ENCODE assay signal across 8 cellular contexts in the genomic region with DNA sequence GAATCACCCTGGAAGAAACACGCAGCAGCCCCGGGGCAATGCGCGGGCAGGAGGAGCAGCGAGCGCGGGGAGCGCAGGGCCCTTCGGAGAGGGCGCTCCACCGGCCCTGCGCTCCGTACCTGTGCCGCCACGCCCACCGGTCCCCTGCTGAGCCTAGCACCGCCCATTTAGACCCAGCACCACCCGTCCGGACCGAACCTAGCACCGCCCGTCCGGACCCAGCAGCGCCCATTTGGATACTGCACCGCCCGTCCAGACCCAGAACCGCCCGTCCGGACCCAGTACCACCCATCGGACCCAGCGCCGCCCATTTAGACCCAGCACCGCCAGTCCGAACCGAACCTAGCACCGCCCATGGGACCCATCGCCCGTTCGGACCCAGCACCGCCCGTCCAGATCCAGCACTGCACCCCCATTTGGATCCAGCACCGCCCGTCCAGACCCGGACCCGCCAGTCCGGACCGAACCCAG. TPM values are rescaled to one million over a fixed set of nuclear protein-coding genes. Genes with fewer than 3 reads are reported as not detected.
DNase-seq lines count a peak whose midpoint lies in the region; ATAC-seq and TF ChIP-seq lines count a peak whose summit lies in the region.

No MANE protein-coding gene starts in this region.

- no peaks in the 10 kb centered on the region for H3K36me3 Mint-ChIP-seq in CD4-positive, CD25-positive, alpha-beta regulatory T cell
- H3K36me3 Mint-ChIP-seq in stimulated activated naive B cell treated with anti-CD40 and anti-IgM and Interleukin-4, amounts not matched to agents 10 μg/mL and 1 μg/mL and 100 μg/mL, for 72 hours: peaks cover 0 to 4% of the 10 kb centered on the region in 2 donors

- peaks cover 17% of the 10 kb centered on the region for H3K4me1 ChIP-seq in CD4-positive, CD25-positive, alpha-beta regulatory T cell (ENCODE audit: control insufficient read depth, insufficient read depth, low read length, poor library complexity, severe bottlenecking)
- peaks cover 0 to 38% of the 10 kb centered on the region in 2 donors for H3K4me1 ChIP-seq in left lung

- H3K27me3 Mint-ChIP-seq in CD4-positive, CD25-positive, alpha-beta regulatory T cell: peaks cover 57% of the 10 kb centered on the region
- H3K27me3 Mint-ChIP-seq in stimulated activated naive B cell treated with anti-CD40 and anti-IgM and Interleukin-4, amounts not matched to agents 10 μg/mL and 1 μg/mL and 100 μg/mL, for 72 hours: peaks cover 46 to 60% of the 10 kb centered on the region in 2 donors

- no peak overlapping the region for H3K27ac ChIP-seq in CD4-positive, CD25-positive, alpha-beta regulatory T cell (ENCODE audit: insufficient read depth, low read length, poor library complexity, severe bottlenecking)
- H3K27ac ChIP-seq in cingulate gyrus (ENCODE audit: low read depth, low read length) (peak overlapping the region; percentile 10), left lung (peak overlapping the region in 1 of 2 donors; percentile 41)

- no peaks in the 10 kb centered on the region for H3K36me3 ChIP-seq in CD4-positive, CD25-positive, alpha-beta regulatory T cell (ENCODE audit: control insufficient read depth, insufficient read depth, low read length)
- no peaks in the 10 kb centered on the region for H3K36me3 ChIP-seq in H7 (replicated peaks; ENCODE audit: control insufficient read depth, insufficient read depth, low read length)
- H3K36me3 ChIP-seq in left lung: no peaks in the 10 kb centered on the region

- intact Hi-C loops in left lung (cut with DNase I): no loop called here

- peak in 2 of 3 donors; percentile 10 to 42 for DNase-seq in CD4-positive, CD25-positive, alpha-beta regulatory T cell
- DNase-seq in H7 (peak; percentile 93), SW480 (ENCODE audit: low spot score) (peak; percentile 60), left lung (peak; percentile 61 to 89)
- DNase-seq in stimulated activated naive B cell treated with anti-CD40 and anti-IgM and Interleukin-4, amounts not matched to agents 10 μg/mL and 1 μg/mL and 100 μg/mL, for 72 hours: no peak

- H3K27me3 ChIP-seq in CD4-positive, CD25-positive, alpha-beta regulatory T cell (ENCODE audit: control insufficient read depth, insufficient read depth, low read length): peaks cover 22% of the 10 kb centered on the region
- H3K27me3 ChIP-seq in H7 (ENCODE audit: control insufficient read depth, insufficient read depth, low read length) (no peaks in the 10 kb centered on the region), left lung (peaks cover 0 to 57% of the 10 kb centered on the region in 2 donors)

- peaks cover 0 to 2% (median 0%) of the 10 kb centered on the region in 7 donors for H3K9me3 Mint-ChIP-seq in CD4-positive, CD25-positive, alpha-beta regulatory T cell
- H3K9me3 Mint-ChIP-seq in stimulated activated naive B cell treated with anti-CD40 and anti-IgM and Interleukin-4, amounts not matched to agents 10 μg/mL and 1 μg/mL and 100 μg/mL, for 72 hours: no peaks in the 10 kb centered on the region

- no peaks in the 10 kb centered on the region for H3K9me3 ChIP-seq in CD4-positive, CD25-positive, alpha-beta regulatory T cell (ENCODE audit: control insufficient read depth in 2 of 2, low read length in 2 of 2)
- no peaks in the 10 kb centered on the region for H3K9me3 ChIP-seq in left lung

- ATAC-seq in CD4-positive, CD25-positive, alpha-beta regulatory T cell (ENCODE audit: low read depth in 2 of 2): no peak
- ATAC-seq in left lung (peak; percentile 83), GM21515 (IDR thresholded peaks at IDR 0.05; ENCODE audit: unreplicated experiment) (no peak), GM21367 (IDR thresholded peaks at IDR 0.05; ENCODE audit: unreplicated experiment) (no peak)
- ATAC-seq in stimulated activated naive B cell treated with anti-CD40 and anti-IgM and Interleukin-4, amounts not matched to agents 10 μg/mL and 1 μg/mL and 100 μg/mL, for 72 hours (replicated peaks): no peak

- H3K4me1 Mint-ChIP-seq in CD4-positive, CD25-positive, alpha-beta regulatory T cell: peaks cover 11 to 44% (median 22%) of the 10 kb centered on the region in 4 donors
- H3K4me1 Mint-ChIP-seq in stimulated activated naive B cell treated with anti-CD40 and anti-IgM and Interleukin-4, amounts not matched to agents 10 μg/mL and 1 μg/mL and 100 μg/mL, for 72 hours: peaks cover 14 to 25% of the 10 kb centered on the region in 2 donors

- peak overlapping the region; percentile 42 to 80 (median 58) for H3K27ac Mint-ChIP-seq in CD4-positive, CD25-positive, alpha-beta regulatory T cell
- peak overlapping the region; percentile 75 for H3K27ac Mint-ChIP-seq in stimulated activated naive B cell treated with anti-CD40 and anti-IgM and Interleukin-4, amounts not matched to agents 10 μg/mL and 1 μg/mL and 100 μg/mL, for 72 hours

- peak overlapping the region; percentile 83 to 94 (median 85) for H3K4me3 Mint-ChIP-seq in CD4-positive, CD25-positive, alpha-beta regulatory T cell
- H3K4me3 Mint-ChIP-seq in stimulated activated naive B cell treated with anti-CD40 and anti-IgM and Interleukin-4, amounts not matched to agents 10 μg/mL and 1 μg/mL and 100 μg/mL, for 72 hours: peak overlapping the region; percentile 85 to 94

- no peak for TF ChIP-seq CTCF in left lung (IDR thresholded peaks at IDR 0.05)

- H3K4me3 ChIP-seq in CD4-positive, CD25-positive, alpha-beta regulatory T cell (ENCODE audit: low read depth, low read length): no peak overlapping the region
- H3K4me3 ChIP-seq in H7 (ENCODE audit: insufficient read depth, low read depth, low read length) (peak overlapping the region; percentile 92), left lung (peak overlapping the region; percentile 49 to 62)

RNA-seq across cellular contexts. Expression of gene AFDN, which starts 0.9 kb away (rescaled TPM):
- total RNA-seq in CD4-positive, CD25-positive, alpha-beta regulatory T cell: 39.9 TPM
- 1 to 10 TPM; 2.0 to 3.8 (median 2.7) TPM for polyA plus RNA-seq in CD4-positive, CD25-positive, alpha-beta regulatory T cell
- total RNA-seq in H7 (2014; rRNA removed; shearing (Covaris generic)): 67.6 and 107 TPM in 2 replicates
- 100 to 1,000 TPM; 137 to 149 TPM for total RNA-seq in left lung
